In genomic region chr2:228410051-228410450, GRCh38 we compare ENCODE assay signal across 8 cellular contexts.
"Had no signal": no experiment of that assay in that cellular context is flagged by ENCODE, and none has a peak within 500 bp of the region (broad histone marks: within the 10 kb centered on the region; RNA-seq: fewer than 3 reads in every experiment).

No MANE protein-coding gene starts in this region.

- H3K9ac ChIP-seq: KMS-11 had no signal

- DNase-seq: IMR-90, KBM-7, KG1 had no signal

- H3K4me3 ChIP-seq: K562 had no signal

- H3K36me3 Mint-ChIP-seq: IgD-negative memory B cell had no signal

- H3K27ac Mint-ChIP-seq: IgD-negative memory B cell had no signal

- ATAC-seq: HepG2, K562 had no signal

- H3K4me2 ChIP-seq: KMS-11 had no signal

- H3K4me3 Mint-ChIP-seq: IgD-negative memory B cell had no signal

- H3K27me3 Mint-ChIP-seq: IgD-negative memory B cell had no signal

- H3K4me1 Mint-ChIP-seq: IgD-negative memory B cell had no signal

- H3K27ac ChIP-seq: HL-60, KMS-11 had no signal
